1 cellular context compared by ENCODE assay signal in the genomic region with DNA sequence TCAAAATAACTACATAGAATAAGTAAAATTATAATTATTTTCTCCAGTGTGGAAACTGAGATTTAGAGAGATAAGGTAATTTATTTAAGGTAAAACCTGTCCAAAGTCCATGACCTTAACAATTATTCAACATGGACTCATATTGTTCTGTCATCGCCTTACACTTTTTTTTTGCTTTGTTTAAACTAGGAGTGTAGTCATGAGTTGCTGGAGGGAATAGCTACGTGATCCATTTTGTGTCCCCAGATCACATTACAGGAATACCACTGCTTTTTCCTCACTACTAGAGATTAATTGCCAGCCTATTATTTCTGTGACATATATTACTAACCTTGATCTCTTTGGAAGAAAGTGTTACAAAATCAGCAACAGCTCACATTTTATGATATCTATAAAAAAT.
TF ChIP-seq lines count a peak whose summit lies in the region.

No MANE protein-coding gene starts in this region.

TF ChIP-seq in HepG2, 621 proteins besides CTCF, POLR2A, EP300 and RAD21 (continued from another document):
- TF ChIP-seq, protein P1, sequence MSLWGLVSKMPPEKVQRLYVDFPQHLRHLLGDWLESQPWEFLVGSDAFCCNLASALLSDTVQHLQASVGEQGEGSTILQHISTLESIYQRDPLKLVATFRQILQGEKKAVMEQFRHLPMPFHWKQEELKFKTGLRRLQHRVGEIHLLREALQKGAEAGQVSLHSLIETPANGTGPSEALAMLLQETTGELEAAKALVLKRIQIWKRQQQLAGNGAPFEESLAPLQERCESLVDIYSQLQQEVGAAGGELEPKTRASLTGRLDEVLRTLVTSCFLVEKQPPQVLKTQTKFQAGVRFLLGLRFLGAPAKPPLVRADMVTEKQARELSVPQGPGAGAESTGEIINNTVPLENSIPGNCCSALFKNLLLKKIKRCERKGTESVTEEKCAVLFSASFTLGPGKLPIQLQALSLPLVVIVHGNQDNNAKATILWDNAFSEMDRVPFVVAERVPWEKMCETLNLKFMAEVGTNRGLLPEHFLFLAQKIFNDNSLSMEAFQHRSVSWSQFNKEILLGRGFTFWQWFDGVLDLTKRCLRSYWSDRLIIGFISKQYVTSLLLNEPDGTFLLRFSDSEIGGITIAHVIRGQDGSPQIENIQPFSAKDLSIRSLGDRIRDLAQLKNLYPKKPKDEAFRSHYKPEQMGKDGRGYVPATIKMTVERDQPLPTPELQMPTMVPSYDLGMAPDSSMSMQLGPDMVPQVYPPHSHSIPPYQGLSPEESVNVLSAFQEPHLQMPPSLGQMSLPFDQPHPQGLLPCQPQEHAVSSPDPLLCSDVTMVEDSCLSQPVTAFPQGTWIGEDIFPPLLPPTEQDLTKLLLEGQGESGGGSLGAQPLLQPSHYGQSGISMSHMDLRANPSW (CRISPR knock-in tag; IDR thresholded peaks at IDR 0.05; ENCODE audit: borderline replicate concordance) = no peak
- no peak for TF ChIP-seq WIZ (CRISPR knock-in tag; IDR thresholded peaks at IDR 0.05)
